Comparison of ENCODE assay signal across 12 cellular contexts in genomic region chr19:3967983-3968382, GRCh38. TPM values are rescaled to one million over a fixed set of nuclear protein-coding genes. Genes with fewer than 3 reads are reported as not detected.
DNase-seq lines count a peak whose midpoint lies in the region; ATAC-seq and TF ChIP-seq lines count a peak whose summit lies in the region.
"Not testable (repeated sequence)": the region's sequence is repeated elsewhere in the genome, so short reads cannot be mapped to it uniquely, and the experiment has no call there.
"Had no signal": no experiment of that assay in that cellular context is flagged by ENCODE, and none has a peak within 500 bp of the region (broad histone marks: within the 10 kb centered on the region; RNA-seq: fewer than 3 reads in every experiment).

No MANE protein-coding gene starts in this region.

- dilution Hi-C loops in IMR-90 (cut with HindIII; ENCODE audit: low sequenced_read_pairs, unreplicated experiment): not testable (repeated sequence)

- H3K79me2 ChIP-seq in ACC112 (ENCODE audit: control insufficient read depth, insufficient read depth, low read length, unreplicated experiment): peaks cover 43% of the 10 kb centered on the region
- peaks cover 41% of the 10 kb centered on the region for H3K79me2 ChIP-seq in mesendoderm (ENCODE audit: control insufficient read depth, insufficient read depth, low read length)
- H3K79me2 ChIP-seq in parathyroid adenoma: peaks cover 26% of the 10 kb centered on the region

- not testable (repeated sequence) for H3K4me2 ChIP-seq in IMR-90 (ENCODE audit: low read depth, low read length); mesendoderm (ENCODE audit: low read length); parathyroid adenoma (ENCODE audit: low read length)

- peak overlapping the region; percentile 64; the same call in 1 of the 2 replicates for H2BK120ac ChIP-seq in IMR-90 (ENCODE audit: low read depth, low read length)
- H2BK120ac ChIP-seq in mesendoderm (ENCODE audit: low read depth, low read length): not testable (repeated sequence)

- H3K4me1 ChIP-seq in ACC112 (ENCODE audit: control insufficient read depth, insufficient read depth, low read length, unreplicated experiment) (peaks cover 15% of the 10 kb centered on the region), adipocyte (ENCODE audit: control insufficient read depth, insufficient read depth, low read length) (peaks cover 27% of the 10 kb centered on the region), ectodermal cell (ENCODE audit: control insufficient read depth, insufficient read depth, low read length) (peaks cover 20% of the 10 kb centered on the region), heart right ventricle (peaks cover 28 to 61% (median 48%) of the 10 kb centered on the region in 9 donors), parathyroid adenoma (peaks cover 16% of the 10 kb centered on the region), subcutaneous abdominal adipose tissue (ENCODE audit: control insufficient read depth in 5 of 5, insufficient read depth in 5 of 5, low read length in 5 of 5) (peaks cover 9 to 45% (median 34%) of the 10 kb centered on the region in 5 donors)
- H3K4me1 ChIP-seq in IMR-90 (ENCODE audit: control insufficient read depth, insufficient read depth, low read length); mesendoderm (ENCODE audit: control insufficient read depth, low read depth, low read length): not testable (repeated sequence)

- BruUV-seq in IMR-90 (replicated peaks; lab: Mats Ljungman, UMichigan): TSS peak; percentile 37

- ATAC-seq in IMR-90 (ENCODE audit: low read depth); heart right ventricle: not testable (repeated sequence)

- H3K27ac ChIP-seq in ACC112 (ENCODE audit: low read depth, low read length) (peak overlapping the region; percentile 94), IMR-90 (ENCODE audit: insufficient read depth, low read length) (peak overlapping the region; percentile 78), ectodermal cell (ENCODE audit: insufficient read depth, low read depth, low read length, poor library complexity, severe bottlenecking) (peak overlapping the region; percentile 91), heart right ventricle (peak overlapping the region; percentile 93 to 100 (median 98)), mesendoderm (ENCODE audit: low read depth, low read length) (peak overlapping the region; percentile 67), parathyroid adenoma (peak overlapping the region; percentile 86), subcutaneous abdominal adipose tissue (ENCODE audit: low read depth, low read length) (peak overlapping the region; percentile 90)

- H2BK15ac ChIP-seq in IMR-90 (ENCODE audit: low read depth, low read length): peak overlapping the region; percentile 84; the same call in 1 of the 3 replicates
- not testable (repeated sequence) for H2BK15ac ChIP-seq in mesendoderm (replicated peaks; ENCODE audit: low read depth)

- POLR2A ChIA-PET in IMR-90 (lab: Charles Lee; ENCODE audit: unreplicated experiment): interaction anchor here (0.6 to 0.8 kb wide), 2 partner anchors 20 to 172 kb away, joined by 3 to 6 read pairs; no protein-coding TSS in a partner anchor

- peaks cover 92% of the 10 kb centered on the region for H4K20me1 ChIP-seq in IMR-90 (ENCODE audit: insufficient read depth, low read length)

- TF ChIP-seq RAD21 in IMR-90 (IDR thresholded peaks at IDR 0.05; ENCODE audit: low read length): not testable (repeated sequence)

- H2AK5ac ChIP-seq in IMR-90 (ENCODE audit: low read depth, low read length): peak overlapping the region; percentile 77
- not testable (repeated sequence) for H2AK5ac ChIP-seq in mesendoderm (ENCODE audit: low read length)

- not testable (repeated sequence) for H4K5ac ChIP-seq in IMR-90 (ENCODE audit: low read depth, low read length); mesendoderm (ENCODE audit: low read length)

- H3K27me3 ChIP-seq in ACC112 (ENCODE audit: insufficient read depth, low read length); IMR-90 (ENCODE audit: control insufficient read depth, insufficient read depth, low read length); adipocyte (replicated peaks; ENCODE audit: control insufficient read depth, insufficient read depth, low read length); ectodermal cell (ENCODE audit: control insufficient read depth, insufficient read depth, low read length, poor library complexity, severe bottlenecking); heart right ventricle; mesendoderm (ENCODE audit: insufficient read depth, low read length, poor library complexity); parathyroid adenoma (ENCODE audit: control insufficient read depth, insufficient read depth, low read length); subcutaneous abdominal adipose tissue (ENCODE audit: control insufficient read depth in 5 of 5, insufficient read depth in 4 of 5, low read length in 5 of 5): not testable (repeated sequence)

- H3K23ac ChIP-seq in IMR-90 (ENCODE audit: low read depth, low read length): peak overlapping the region; percentile 59; the same call in 1 of the 2 replicates
- not testable (repeated sequence) for H3K23ac ChIP-seq in mesendoderm (ENCODE audit: low read length)

- peak overlapping the region; percentile 12 to 84; a peak in 1 of 4 replicates for H4K8ac ChIP-seq in IMR-90 (ENCODE audit: low read depth in 2 of 2, low read length in 2 of 2)
- H4K8ac ChIP-seq in mesendoderm (ENCODE audit: low read depth, low read length): not testable (repeated sequence)

- not testable (repeated sequence) for H3K9me3 ChIP-seq in IMR-90 (ENCODE audit: control insufficient read depth, insufficient read depth, low read length); adipocyte (ENCODE audit: control insufficient read depth, low read length); ectodermal cell (ENCODE audit: control insufficient read depth, low read length); heart right ventricle; parathyroid adenoma (ENCODE audit: control insufficient read depth, low read length); subcutaneous abdominal adipose tissue (ENCODE audit: control insufficient read depth in 5 of 5, low read length in 5 of 5)

- H3K4ac ChIP-seq in IMR-90 (ENCODE audit: low read depth, low read length): peak overlapping the region; percentile 64
- H3K4ac ChIP-seq in mesendoderm (ENCODE audit: low read depth, low read length): not testable (repeated sequence)

- not testable (repeated sequence) for H2AFZ ChIP-seq in ACC112 (ENCODE audit: low read length, unreplicated experiment); IMR-90 (replicated peaks; ENCODE audit: low read length, poor library complexity); parathyroid adenoma

- H3K56ac ChIP-seq in IMR-90 (ENCODE audit: extremely low read depth, insufficient read depth, low read length) (peak overlapping the region; percentile 68; the same call in 1 of the 2 replicates), mesendoderm (ENCODE audit: low read length) (peak overlapping the region; percentile 25)

- intact Hi-C loops in IMR-90 (cut with micrococcal nuclease) (loop anchor here (5.0 kb wide), 1 partner anchor 301 kb away; no protein-coding TSS in a partner anchor), heart right ventricle (cut with DNase I) (loop anchor here in 3 of 10 donors (2.0 kb wide), 2 partner anchors 17 kb away; partner anchors contain the start of gene EEF2 (in 1 of the 3))

- peak overlapping the region; percentile 43 for H3K9ac ChIP-seq in IMR-90 (ENCODE audit: low read depth, low read length)
- H3K9ac ChIP-seq in adipocyte (ENCODE audit: low read length): peak overlapping the region; percentile 89
- H3K9ac ChIP-seq in mesendoderm (ENCODE audit: low read length); parathyroid adenoma; subcutaneous abdominal adipose tissue (ENCODE audit: low read length in 5 of 5): not testable (repeated sequence)

- peak overlapping the region; percentile 76 for H2BK5ac ChIP-seq in IMR-90 (ENCODE audit: low read depth, low read length, poor library complexity, severe bottlenecking)
- not testable (repeated sequence) for H2BK5ac ChIP-seq in mesendoderm (ENCODE audit: low read length)

- H2BK20ac ChIP-seq in IMR-90 (ENCODE audit: low read depth, low read length): peak overlapping the region; percentile 72; the same call in 1 of the 2 replicates

- peak overlapping the region; percentile 36; the same call in 1 of the 2 replicates for H3K18ac ChIP-seq in IMR-90 (ENCODE audit: low read depth, low read length)
- H3K18ac ChIP-seq in mesendoderm (ENCODE audit: low read length): not testable (repeated sequence)

- not testable (repeated sequence) for H3K4me3 ChIP-seq in ACC112 (ENCODE audit: low read depth, low read length); IMR-90 (ENCODE audit: insufficient read depth, low read depth, low read length); adipocyte (ENCODE audit: low read length); ectodermal cell (ENCODE audit: insufficient read depth, low read depth, low read length); mesendoderm (ENCODE audit: low read length); parathyroid adenoma (ENCODE audit: low read depth, low read length); subcutaneous abdominal adipose tissue (ENCODE audit: low read depth in 1 of 5, low read length in 5 of 5)
- peak overlapping the region in 5 of 10 donors; percentile 8 to 97 (median 29) for H3K4me3 ChIP-seq in heart right ventricle

- peak overlapping the region; percentile 35; the same call in 1 of the 2 replicates for H4K91ac ChIP-seq in IMR-90 (ENCODE audit: insufficient read depth, low read depth, low read length)

- not testable (repeated sequence) for TF ChIP-seq POLR2A in IMR-90 (IDR thresholded peaks at IDR 0.05; ENCODE audit: low read depth, low read length)

- H3K36me3 ChIP-seq in ACC112 (ENCODE audit: insufficient read depth, low read length); mesendoderm (ENCODE audit: control insufficient read depth, insufficient read depth, low read length); parathyroid adenoma (ENCODE audit: control insufficient read depth, insufficient read depth, low read length): not testable (repeated sequence)
- H3K36me3 ChIP-seq in IMR-90 (ENCODE audit: control insufficient read depth, insufficient read depth, low read length) (peaks cover 55% of the 10 kb centered on the region), adipocyte (ENCODE audit: control insufficient read depth, insufficient read depth, low read length, severe bottlenecking) (peaks cover 48% of the 10 kb centered on the region), ectodermal cell (ENCODE audit: control insufficient read depth, insufficient read depth, low read length) (peaks cover 29% of the 10 kb centered on the region), heart right ventricle (peaks cover 8 to 68% (median 46%) of the 10 kb centered on the region in 9 donors), subcutaneous abdominal adipose tissue (ENCODE audit: control insufficient read depth in 5 of 5, insufficient read depth in 5 of 5, low read length in 5 of 5) (peaks cover 0 to 48% (median 38%) of the 10 kb centered on the region in 5 donors)

- CTCF ChIA-PET in IMR-90 (lab: Yijun Ruan, JAX): interaction anchor here (2.2 kb wide), 1 partner anchor 20 kb away, joined by 8 read pairs; no protein-coding TSS in a partner anchor

- DNase-seq in IMR-90; adipocyte (ENCODE audit: low read depth); heart right ventricle; mesendoderm: not testable (repeated sequence)

- H3K79me1 ChIP-seq in IMR-90 (ENCODE audit: low read depth in 1 of 2, low read length in 2 of 2) (peaks cover 5 to 56% of the 10 kb centered on the region in 2 experiments; a peak in 2 of 4 replicates), mesendoderm (ENCODE audit: low read length) (peaks cover 14% of the 10 kb centered on the region)

- in situ Hi-C loops in IMR-90 (cut with MboI; ENCODE audit: low sequenced_read_pairs): not testable (repeated sequence)

- peak overlapping the region; percentile 67 for H3K14ac ChIP-seq in IMR-90 (replicated peaks; ENCODE audit: low read depth, low read length)

- 0 out of 2 replicates have a peak, but pooled peaks cover 16% of the 10 kb centered on the region for H3K9me1 ChIP-seq in IMR-90 (ENCODE audit: insufficient read depth, low read length)

- TF ChIP-seq CTCF in IMR-90 (conservative IDR thresholded peaks at IDR 0.05; ENCODE audit: low read depth, low read length); heart right ventricle (IDR thresholded peaks at IDR 0.05); parathyroid adenoma (IDR thresholded peaks at IDR 0.05): not testable (repeated sequence)

- H2AK9ac ChIP-seq in IMR-90 (replicated peaks; ENCODE audit: low read depth, low read length, poor library complexity): not testable (repeated sequence)

- WGBS in IMR-90 (ENCODE audit: extremely low coverage in 2 of 2, insufficient read length in 1 of 2), 2 experiments: 89% methylated on average over 3 of the region's 12 CpGs; no CpG with 5 or more reads in 1 of the 2 experiments
- WGBS in ectodermal cell, 2 experiments: 88 to 90% methylated on average over 12 of the region's 12 CpGs
- WGBS in heart right ventricle, 2 donors: 83 to 87% methylated on average over 12 of the region's 12 CpGs
- no CpG with 5 or more reads among the region's 12 CpGs for WGBS in mesendoderm (ENCODE audit: extremely low coverage, insufficient coverage, low lambda C conversion rate)

RNA-seq across cellular contexts. Expression of gene DAPK3, which starts 2.9 kb away (rescaled TPM):
- total RNA-seq in IMR-90 (2012; rRNA removed): 128 and 145 TPM in 2 replicates
- polyA plus RNA-seq in IMR-90 (2012; rRNA removed): 188 and 202 TPM in 2 replicates
- polyA plus RNA-seq in IMR-90 (2012; cell fraction: cytosol; rRNA removed): 189 and 293 TPM in 2 replicates
- polyA plus RNA-seq in IMR-90 (2012; cell fraction: nucleus; rRNA removed; ENCODE audit: low replicate concordance): 209 and 518 TPM in 2 replicates
- polyA plus RNA-seq in ectodermal cell (2013, experiment 1 of 4): 82.7 TPM
- 80.7 TPM for polyA plus RNA-seq in ectodermal cell (2013, experiment 2 of 4)
- polyA plus RNA-seq in ectodermal cell (2013, experiment 3 of 4): 49.1 TPM
- 53.3 TPM for polyA plus RNA-seq in ectodermal cell (2013, experiment 4 of 4)
- total RNA-seq in heart right ventricle: 100 to 1,000 TPM in 5 of 10 donors, 10 to 100 TPM in 5; 72.5 to 222 (median 99.5) TPM
- polyA plus RNA-seq in heart right ventricle: 100 to 1,000 TPM; 140 to 214 TPM
- polyA plus RNA-seq in mesendoderm (2013, experiment 1 of 2): 96.8 TPM
- 100 TPM for polyA plus RNA-seq in mesendoderm (2013, experiment 2 of 2)

RNA-seq across cellular contexts. Expression of gene EEF2, which starts 17.3 kb away (rescaled TPM):
- total RNA-seq in IMR-90 (2012; rRNA removed): 1,727 and 2,161 TPM in 2 replicates
- 1,505 and 1,547 TPM in 2 replicates for polyA plus RNA-seq in IMR-90 (2012; rRNA removed)
- 957 and 2,460 TPM in 2 replicates for polyA plus RNA-seq in IMR-90 (2012; cell fraction: cytosol; rRNA removed)
- 805 and 1,780 TPM in 2 replicates for polyA plus RNA-seq in IMR-90 (2012; cell fraction: nucleus; rRNA removed; ENCODE audit: low replicate concordance)
- 2,748 TPM for polyA plus RNA-seq in ectodermal cell (2013, experiment 1 of 4)
- 2,913 TPM for polyA plus RNA-seq in ectodermal cell (2013, experiment 2 of 4)
- polyA plus RNA-seq in ectodermal cell (2013, experiment 3 of 4): 2,171 TPM
- polyA plus RNA-seq in ectodermal cell (2013, experiment 4 of 4): 2,324 TPM
- 1,000 to 10,000 TPM; 1,845 to 2,887 (median 2,645) TPM for total RNA-seq in heart right ventricle
- polyA plus RNA-seq in heart right ventricle: 1,000 to 10,000 TPM in 1 of 2 donors, 100 to 1,000 TPM in 1; 704 to 1,279 TPM
- 1,945 TPM for polyA plus RNA-seq in mesendoderm (2013, experiment 1 of 2)
- polyA plus RNA-seq in mesendoderm (2013, experiment 2 of 2): 1,914 TPM

RNA-seq across cellular contexts. Expression of gene NMRK2, which starts 35.1 kb away (rescaled TPM):
- total RNA-seq in IMR-90 (2012; rRNA removed) (not detected in 2 replicates), heart right ventricle (1,000 to 10,000 TPM in 1 of 10 donors, 100 to 1,000 TPM in 9; 241 to 2,570 (median 640) TPM)
- polyA plus RNA-seq in IMR-90 (2012; rRNA removed) (not detected in 2 replicates), heart right ventricle (1,000 to 10,000 TPM; 1,128 to 1,168 TPM)
- not detected in 2 replicates for polyA plus RNA-seq in IMR-90 (2012; cell fraction: cytosol; rRNA removed)
- polyA plus RNA-seq in IMR-90 (2012; cell fraction: nucleus; rRNA removed; ENCODE audit: low replicate concordance): not detected in 2 replicates
- 2.9 TPM for polyA plus RNA-seq in ectodermal cell (2013, experiment 1 of 4)
- polyA plus RNA-seq in ectodermal cell (2013, experiment 2 of 4): 1.9 TPM
- polyA plus RNA-seq in ectodermal cell (2013, experiment 3 of 4): 1.8 TPM
- polyA plus RNA-seq in ectodermal cell (2013, experiment 4 of 4): 2.2 TPM
- 23.5 TPM for polyA plus RNA-seq in mesendoderm (2013, experiment 1 of 2)
- polyA plus RNA-seq in mesendoderm (2013, experiment 2 of 2): 22.6 TPM
- total RNA-seq: activated CD4-positive, alpha-beta T cell treated with anti-CD3 and anti-CD28 coated beads for 36 hours; CD4-positive, alpha-beta memory T cell; naive thymus-derived CD8-positive, alpha-beta T cell; ureter had no signal
- polyA plus RNA-seq: CD4-positive, alpha-beta memory T cell; naive thymus-derived CD8-positive, alpha-beta T cell had no signal

RNA-seq across cellular contexts. Expression of gene PIAS4, which starts 39.6 kb away (rescaled TPM):
- total RNA-seq in IMR-90 (2012; rRNA removed) (10.8 and 13.6 TPM in 2 replicates), heart right ventricle (10 to 100 TPM; 11.5 to 22.8 (median 14.3) TPM)
- polyA plus RNA-seq in IMR-90 (2012; rRNA removed) (12.1 and 16.6 TPM in 2 replicates), heart right ventricle (10 to 100 TPM in 1 of 2 donors, 1 to 10 TPM in 1; 8.5 to 10.5 TPM)
- polyA plus RNA-seq in IMR-90 (2012; cell fraction: cytosol; rRNA removed): 11.9 and 21.3 TPM in 2 replicates
- 12.0 and 20.3 TPM in 2 replicates for polyA plus RNA-seq in IMR-90 (2012; cell fraction: nucleus; rRNA removed; ENCODE audit: low replicate concordance)
- polyA plus RNA-seq in ectodermal cell (2013, experiment 1 of 4): 42.6 TPM
- polyA plus RNA-seq in ectodermal cell (2013, experiment 2 of 4): 44.6 TPM
- polyA plus RNA-seq in ectodermal cell (2013, experiment 3 of 4): 33.7 TPM
- 34.3 TPM for polyA plus RNA-seq in ectodermal cell (2013, experiment 4 of 4)
- 63.4 TPM for polyA plus RNA-seq in mesendoderm (2013, experiment 1 of 2)
- polyA plus RNA-seq in mesendoderm (2013, experiment 2 of 2): 63.3 TPM

Comparison
In these comparisons a context has a peak if more than half of its experiments do, and no peak if none do; other contexts are left out.
1. RNA of gene NMRK2, which starts 35.1 kb away (total RNA-seq): 241 to 2,570 TPM in heart right ventricle; not detected in IMR-90; every median in the first group is over 100 times any median in the second.
2. Peak in every context shown above with its lines, with median percentiles within 50 percentile points of each other: H3K27ac ChIP-seq.